ENCODE assay signal across 9 cellular contexts in genomic region chr6:72411872-72412708, GRCh38.
DNase-seq lines count a peak whose midpoint lies in the region; TF ChIP-seq lines count a peak whose summit lies in the region.
"Had no signal": no experiment of that assay in that cellular context is flagged by ENCODE, and none has a peak within 500 bp of the region (broad histone marks: within the 10 kb centered on the region; RNA-seq: fewer than 3 reads in every experiment).

No MANE protein-coding gene starts in this region.

- H3K4me2 ChIP-seq in neuronal stem cell (ENCODE audit: insufficient read depth, low read length, poor library complexity, severe bottlenecking): no peak overlapping the region

- no peak overlapping the region for H4K91ac ChIP-seq in neuronal stem cell (ENCODE audit: low read depth, low read length, poor library complexity)

- no peak overlapping the region for H2BK12ac ChIP-seq in neuronal stem cell (ENCODE audit: low read length)

- no peaks in the 10 kb centered on the region for H3K9me3 ChIP-seq in Peyer's patch
- H3K9me3 ChIP-seq in neuronal stem cell (replicated peaks in 1 of 2; ENCODE audit: control insufficient read depth in 2 of 2, insufficient read depth in 1 of 2, low read depth in 1 of 2, low read length in 2 of 2): no peaks in the 10 kb centered on the region

- H3K36me3 ChIP-seq in Peyer's patch (no peaks in the 10 kb centered on the region), neuronal stem cell (replicated peaks in 1 of 2; ENCODE audit: control insufficient read depth in 2 of 2, insufficient read depth in 2 of 2, low read length in 2 of 2) (no peaks in the 10 kb centered on the region)

- no peak overlapping the region for H2BK120ac ChIP-seq in neuronal stem cell (ENCODE audit: low read depth, low read length)

- H4K8ac ChIP-seq in neuronal stem cell (ENCODE audit: low read depth, low read length): no peak overlapping the region

- no peak overlapping the region for H3K14ac ChIP-seq in neuronal stem cell (ENCODE audit: low read length)

- H3K27ac ChIP-seq in Peyer's patch: no peak overlapping the region
- no peak overlapping the region for H3K27ac ChIP-seq in neuronal stem cell (replicated peaks; ENCODE audit: low read length)
- H3K27ac ChIP-seq: skin epidermis had no signal

- H3K4me3 ChIP-seq in Peyer's patch (no peak overlapping the region), fibroblast of pulmonary artery (replicated peaks; ENCODE audit: low read depth, low read length) (no peak overlapping the region), neuronal stem cell (ENCODE audit: low read length in 2 of 2) (no peak overlapping the region)
- H3K4me3 ChIP-seq: skin epidermis had no signal

- peak; percentile 98 to 100 (median 99) for TF ChIP-seq CTCF in Peyer's patch (IDR thresholded peaks at IDR 0.05)
- no peak for TF ChIP-seq CTCF in fibroblast of pulmonary artery (IDR thresholded peaks at IDR 0.05; ENCODE audit: low read length, missing control alignments)

- no peak overlapping the region for H3K9ac ChIP-seq in neuronal stem cell (ENCODE audit: low read depth, low read length, poor library complexity)

- H3K23ac ChIP-seq in neuronal stem cell (ENCODE audit: low read depth, low read length, poor library complexity): no peak overlapping the region

- H3K4me1 ChIP-seq in Peyer's patch (no peaks in the 10 kb centered on the region), neuronal stem cell (ENCODE audit: control insufficient read depth in 2 of 2, insufficient read depth in 1 of 2, low read depth in 1 of 2, low read length in 2 of 2) (no peaks in the 10 kb centered on the region)

- no peak for TF ChIP-seq POLR2A in Peyer's patch (IDR thresholded peaks at IDR 0.05)

- no peak overlapping the region for H2BK5ac ChIP-seq in neuronal stem cell (ENCODE audit: low read length)

- H3K18ac ChIP-seq in neuronal stem cell (ENCODE audit: low read length): no peak overlapping the region

- DNase-seq in ELR (ENCODE audit: low read depth): peak; percentile 81
- DNase-seq in GOT3 (lab: John Stamatoyannopoulos, UW): peak; percentile 57
- peak; percentile 77 for DNase-seq in LHCN-M2 (ENCODE audit: low read depth)
- DNase-seq in Peyer's patch: peak; percentile 60 to 84 (median 76)
- peak; percentile 83 to 89 for DNase-seq in activated T-cell treated with anti-CD3 and anti-CD28 coated beads, Interleukin-2, amount 50 U/mL, for 48 hours
- DNase-seq in fibroblast of pulmonary artery (ENCODE audit: low read depth): peak; percentile 88
- DNase-seq in neuronal stem cell (ENCODE audit: low spot score): peak; percentile 80
- DNase-seq in superior temporal gyrus (ENCODE audit: extremely low spot score): peak; percentile 97

- H2BK15ac ChIP-seq in neuronal stem cell (ENCODE audit: low read length): no peak overlapping the region

- no peak overlapping the region for H3K4ac ChIP-seq in neuronal stem cell (ENCODE audit: low read length)

- H3K27me3 ChIP-seq in Peyer's patch (peaks cover 0 to 3% of the 10 kb centered on the region in 2 donors), neuronal stem cell (ENCODE audit: control insufficient read depth in 3 of 3, insufficient read depth in 3 of 3, low read depth in 1 of 3, low read length in 3 of 3) (no peaks in the 10 kb centered on the region)

- no peaks in the 10 kb centered on the region for H3K79me1 ChIP-seq in neuronal stem cell (ENCODE audit: low read depth, low read length)

- H2AFZ ChIP-seq in neuronal stem cell (ENCODE audit: low read length): no peak overlapping the region

- H2AK5ac ChIP-seq in neuronal stem cell (ENCODE audit: low read depth, low read length): no peak overlapping the region

- no CpG with 5 or more reads among the region's 7 CpGs for WGBS in neuronal stem cell (ENCODE audit: extremely low coverage in 2 of 2, insufficient read length in 2 of 2, insufficient replicate concordance in 1 of 2), 2 donors
